In genomic region chr17:77304746-77305473, GRCh38 we compare ENCODE assay signal across 16 cellular contexts.
DNase-seq lines count a peak whose midpoint lies in the region; TF ChIP-seq lines count a peak whose summit lies in the region.
"Had no signal": no experiment of that assay in that cellular context is flagged by ENCODE, and none has a peak within 500 bp of the region (broad histone marks: within the 10 kb centered on the region; RNA-seq: fewer than 3 reads in every experiment).

No MANE protein-coding gene starts in this region.

- H3K27me3 ChIP-seq in adipocyte (replicated peaks; ENCODE audit: control insufficient read depth, insufficient read depth, low read length) (no peaks in the 10 kb centered on the region), tibial nerve (no peaks in the 10 kb centered on the region), Karpas-422 (ENCODE audit: low read length) (no peaks in the 10 kb centered on the region)
- H3K27me3 ChIP-seq: uterus had no signal

- H2AFZ ChIP-seq in Karpas-422 (ENCODE audit: low read length) = no peak overlapping the region

- TF ChIP-seq CTCF in HFFc6 (IDR thresholded peaks at IDR 0.05) (no peak), tibial nerve (IDR thresholded peaks at IDR 0.05) (no peak)

- peaks cover 49% of the 10 kb centered on the region for H3K4me1 Mint-ChIP-seq in HFFc6 (ENCODE audit: low read depth)
- H3K4me1 Mint-ChIP-seq: CD8-positive, alpha-beta memory T cell had no signal

- H3K27ac ChIP-seq in tibial nerve (peak overlapping the region in 3 of 4 donors; percentile 11 to 55 (median 31)), Karpas-422 (ENCODE audit: low read length) (no peak overlapping the region)
- H3K27ac ChIP-seq: uterus had no signal

- DNase-seq in HFFc6 (no peak), adipocyte (ENCODE audit: low read depth) (no peak), lung microvascular endothelial cell (ENCODE audit: low read depth in 2 of 2) (peak; percentile 55 to 57), tibial nerve (ENCODE audit: low spot score in 2 of 2) (no peak), Karpas-422 (no peak), NCI-H128 (lab: John Stamatoyannopoulos, UW; ENCODE audit: unreplicated experiment) (no peak)
- no peak for DNase-seq in stimulated activated CD4-positive, alpha-beta T cell treated with anti-CD3 and anti-CD28 coated beads, Interleukin-12 subunit alpha, Interleukin-12 subunit beta, amount 100 ng/mL, for 4 hours
- DNase-seq: activated gamma-delta T cell; CD8-positive, alpha-beta memory T cell; Kasumi-1; NCI-H146; nucleus accumbens; OCI-M1; stimulated activated naive CD8-positive, alpha-beta T cell treated with anti-CD3 and anti-CD28 coated beads, Interleukin-15, Interleukin-2, amounts not matched to agents 100 U/mL and 50 U/mL, for 24 hours; uterus had no signal

- TF ChIP-seq EP300 in tibial nerve (IDR thresholded peaks at IDR 0.05) = no peak

- no peaks in the 10 kb centered on the region for H3K9me3 Mint-ChIP-seq in HFFc6

- peaks cover 4% of the 10 kb centered on the region for H3K27me3 Mint-ChIP-seq in HFFc6 (ENCODE audit: insufficient read depth)

- H3K9me3 ChIP-seq in adipocyte (ENCODE audit: control insufficient read depth, low read length) (no peaks in the 10 kb centered on the region), tibial nerve (no peaks in the 10 kb centered on the region), Karpas-422 (ENCODE audit: low read length) (no peaks in the 10 kb centered on the region)
- H3K9me3 ChIP-seq: uterus had no signal

- no peak overlapping the region for H3K4me3 ChIP-seq in adipocyte (ENCODE audit: low read length)
- no peak overlapping the region for H3K4me3 ChIP-seq in tibial nerve
- no peak overlapping the region for H3K4me3 ChIP-seq in Karpas-422 (ENCODE audit: low read length)
- H3K4me3 ChIP-seq: skin epidermis, uterus had no signal

- peaks cover 38% of the 10 kb centered on the region for H3K4me1 ChIP-seq in adipocyte (ENCODE audit: control insufficient read depth, insufficient read depth, low read length)
- peaks cover 0 to 27% (median 6%) of the 10 kb centered on the region in 4 donors for H3K4me1 ChIP-seq in tibial nerve
- no peaks in the 10 kb centered on the region for H3K4me1 ChIP-seq in Karpas-422 (ENCODE audit: low read length)
- H3K4me1 ChIP-seq: uterus had no signal

- no peaks in the 10 kb centered on the region for H3K36me3 Mint-ChIP-seq in HFFc6 (ENCODE audit: low read depth)
- H3K36me3 Mint-ChIP-seq: CD8-positive, alpha-beta memory T cell had no signal

- H3K79me2 ChIP-seq in Karpas-422 (ENCODE audit: low read length) = no peaks in the 10 kb centered on the region

- peak overlapping the region; percentile 60; the same call in 1 of the 2 replicates for H3K4me3 Mint-ChIP-seq in HFFc6
- H3K4me3 Mint-ChIP-seq: CD8-positive, alpha-beta memory T cell had no signal

- H3K27ac Mint-ChIP-seq in HFFc6 = peak overlapping the region; percentile 82

- H3K9me2 ChIP-seq in Karpas-422 (replicated peaks; ENCODE audit: insufficient read depth, low read length) = no peaks in the 10 kb centered on the region

- H3K36me3 ChIP-seq in adipocyte (ENCODE audit: control insufficient read depth, insufficient read depth, low read length, severe bottlenecking) (no peaks in the 10 kb centered on the region), tibial nerve (no peaks in the 10 kb centered on the region), Karpas-422 (ENCODE audit: insufficient read depth, low read length) (no peaks in the 10 kb centered on the region)
- H3K36me3 ChIP-seq: uterus had no signal

- H3K4me2 ChIP-seq in Karpas-422 (ENCODE audit: low read depth, low read length, poor library complexity, severe bottlenecking) = no peak overlapping the region

- peak overlapping the region; percentile 65 for H3K9ac ChIP-seq in adipocyte (ENCODE audit: low read length)
- no peak overlapping the region for H3K9ac ChIP-seq in Karpas-422 (ENCODE audit: low read length)

- no peak for TF ChIP-seq POLR2A in tibial nerve (IDR thresholded peaks at IDR 0.05)

- no peaks in the 10 kb centered on the region for H4K20me1 ChIP-seq in Karpas-422 (ENCODE audit: insufficient read depth, low read depth, low read length)

- 74 to 75% methylated on average over 20 to 21 of the region's 21 CpGs for WGBS in tibial nerve, 2 donors

Comparison
In these comparisons a context has a peak if more than half of its experiments do, and no peak if none do; other contexts are left out.
1. DNase-seq: peak in lung microvascular endothelial cell (2 of 2); none in HFFc6 (single experiment), adipocyte (single experiment), tibial nerve (0 of 2), Karpas-422 (single experiment), NCI-H128 (single experiment) and stimulated activated CD4-positive, alpha-beta T cell treated with anti-CD3 and anti-CD28 coated beads, Interleukin-12 subunit alpha, Interleukin-12 subunit beta, amount 100 ng/mL, for 4 hours (single experiment).